Comparison of ENCODE assay signal across 8 cellular contexts in genomic region chr6:132830236-132830799, GRCh38.
DNase-seq lines count a peak whose midpoint lies in the region; ATAC-seq, FAIRE-seq and TF ChIP-seq lines count a peak whose summit lies in the region.

No MANE protein-coding gene starts in this region.

- DNase-seq in NCI-H1105 treated with DMSO at 0.1 percent for 48 hours (lab: John Stamatoyannopoulos, UW) (peak; percentile 70), amniotic epithelial cell (ENCODE audit: low read depth) (peak; percentile 39), medulla oblongata (ENCODE audit: extremely low spot score) (peak; percentile 82), HTR-8/SVneo (ENCODE audit: insufficient read length, low spot score) (no peak)
- no peak for DNase-seq in effector CD4-positive, alpha-beta T cell

- no peak for FAIRE-seq in HTR-8/SVneo (lab: Jason Lieb, UNC)

- peak; percentile 22; the same call in 1 of the 3 replicates for TF ChIP-seq CTCF in GM12872 (IDR thresholded peaks at IDR 0.05; ENCODE audit: insufficient read depth, low read depth, low read length)

- ATAC-seq in HG02973 (IDR thresholded peaks at IDR 0.05; ENCODE audit: unreplicated experiment) (no peak), GM18498 (IDR thresholded peaks at IDR 0.05; ENCODE audit: unreplicated experiment) (no peak)

Comparison
In these comparisons a context has a peak if more than half of its experiments do, and no peak if none do; other contexts are left out.
1. DNase-seq: peak in NCI-H1105 treated with DMSO at 0.1 percent for 48 hours (single experiment), amniotic epithelial cell (single experiment) and medulla oblongata (single experiment); none in effector CD4-positive, alpha-beta T cell (single experiment) and HTR-8/SVneo (single experiment).